In the genomic region with DNA sequence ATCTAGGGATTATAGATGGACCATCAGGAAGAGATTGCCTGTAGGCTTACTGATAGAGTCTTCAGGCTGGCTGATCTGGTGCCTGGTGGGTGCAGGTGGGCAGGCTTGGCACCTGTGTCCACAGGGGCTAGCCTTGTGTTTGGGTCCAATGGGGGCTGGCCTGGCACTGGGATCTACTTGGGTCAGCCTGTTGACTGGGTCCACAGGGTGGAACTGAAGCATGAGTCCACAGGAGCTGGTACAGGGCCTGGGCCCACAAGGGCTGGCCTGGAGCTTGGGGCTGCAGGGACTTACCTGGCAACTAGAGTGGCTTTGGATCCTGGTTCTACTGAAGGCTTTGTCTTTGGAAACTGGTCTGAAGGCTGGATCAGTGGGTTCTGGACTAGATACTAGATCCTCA, we compare ENCODE assay signal across 20 cellular contexts.
DNase-seq lines count a peak whose midpoint lies in the region; ATAC-seq, FAIRE-seq and TF ChIP-seq lines count a peak whose summit lies in the region.
"Had no signal": no experiment of that assay in that cellular context is flagged by ENCODE, and none has a peak within 500 bp of the region (broad histone marks: within the 10 kb centered on the region; RNA-seq: fewer than 3 reads in every experiment).

No MANE protein-coding gene starts in this region.

- DNase-seq in Right ventricle myocardium inferior (ENCODE audit: missing footprints) (peak; percentile 48), cardiac septum (ENCODE audit: low spot score) (no peak), kidney (peak; percentile 42), spleen (peak; percentile 51), iPS-NIHi7 (ENCODE audit: extremely low spot score) (no peak)
- DNase-seq: AML-193; Caco-2; Calu3; CD4-positive, alpha-beta T cell; DMS79 treated with DMSO at 0.1 percent for 48 hours; GF-D8 had no signal

- intact Hi-C loops in Right ventricle myocardium inferior (cut with DNase I) = no loop called here
- intact Hi-C loops in cardiac septum (cut with DNase I) = no loop called here
- intact Hi-C loops in kidney (cut with DNase I) = no loop called here
- intact Hi-C loops in spleen (cut with DNase I; ENCODE audit: low total_unique reads) = no loop called here

- H3K36me3 ChIP-seq in kidney (ENCODE audit: control insufficient read depth in 1 of 2, insufficient read depth in 2 of 2, low read length in 2 of 2) = no peaks in the 10 kb centered on the region
- no peaks in the 10 kb centered on the region for H3K36me3 ChIP-seq in spleen
- H3K36me3 ChIP-seq: BLaER1 treated with 17β-estradiol and CSF1 and Interleukin-3, amounts not matched to agents 10 nM and 100 nM had no signal

- TF ChIP-seq CTCF in kidney (IDR thresholded peaks at IDR 0.05; ENCODE audit: borderline replicate concordance, extremely low read depth, insufficient read depth) (no peak), spleen (IDR thresholded peaks at IDR 0.05 in 8 of 11, conservative IDR thresholded peaks at IDR 0.05 in 3 of 11) (no peak)

- H3K27me3 ChIP-seq in spleen (replicated peaks in 1 of 7) = no peaks in the 10 kb centered on the region
- H3K27me3 ChIP-seq: BLaER1 treated with 17β-estradiol and CSF1 and Interleukin-3, amounts not matched to agents 10 nM and 100 nM had no signal

- no peak for TF ChIP-seq POLR2A in spleen (IDR thresholded peaks at IDR 0.05)

- no peak overlapping the region for H3K4me3 ChIP-seq in kidney (ENCODE audit: low read length in 2 of 2)
- H3K4me3 ChIP-seq in spleen = no peak overlapping the region
- H3K4me3 ChIP-seq: A549; BLaER1 treated with 17β-estradiol and CSF1 and Interleukin-3, amounts not matched to agents 10 nM and 100 nM had no signal

- ATAC-seq in Right ventricle myocardium inferior (no peak), GM18868 (IDR thresholded peaks at IDR 0.05; ENCODE audit: unreplicated experiment) (no peak)
- ATAC-seq: A549; CD8-positive, alpha-beta T cell had no signal

- no peak overlapping the region for H3K9ac ChIP-seq in kidney (ENCODE audit: low read length in 2 of 2)
- H3K9ac ChIP-seq: BLaER1 treated with 17β-estradiol and CSF1 and Interleukin-3, amounts not matched to agents 10 nM and 100 nM had no signal

- H3K4me1 ChIP-seq in kidney (ENCODE audit: control insufficient read depth in 1 of 2, insufficient read depth in 1 of 2, low read depth in 1 of 2, low read length in 2 of 2) = no peaks in the 10 kb centered on the region
- H3K4me1 ChIP-seq in spleen = no peaks in the 10 kb centered on the region
- H3K4me1 ChIP-seq: A549; BLaER1 treated with 17β-estradiol and CSF1 and Interleukin-3, amounts not matched to agents 10 nM and 100 nM; Caco-2 had no signal

- H3K27ac ChIP-seq in kidney (ENCODE audit: low read depth in 2 of 2, low read length in 2 of 2) (no peak overlapping the region), spleen (no peak overlapping the region)
- H3K27ac ChIP-seq: 22Rv1; A549; BLaER1 treated with 17β-estradiol and CSF1 and Interleukin-3, amounts not matched to agents 10 nM and 100 nM; C4-2B had no signal

- H3K9me3 ChIP-seq in kidney (ENCODE audit: control insufficient read depth in 1 of 2, low read length in 2 of 2) = no peaks in the 10 kb centered on the region
- peaks cover 0 to 12% (median 0%) of the 10 kb centered on the region in 8 donors for H3K9me3 ChIP-seq in spleen
- H3K9me3 ChIP-seq: A549, Caco-2 had no signal

- FAIRE-seq in kidney (lab: Jason Lieb, UNC) = no peak
- FAIRE-seq: A549, D721Med, G401.6, GM12891 had no signal

Comparison
In these comparisons a context has a peak if more than half of its experiments do, and no peak if none do; other contexts are left out.
1. DNase-seq: peak in Right ventricle myocardium inferior (single experiment), kidney (single experiment) and spleen (single experiment); none in cardiac septum (single experiment) and iPS-NIHi7 (single experiment).